26 cellular contexts compared by ENCODE assay signal in the genomic region with DNA sequence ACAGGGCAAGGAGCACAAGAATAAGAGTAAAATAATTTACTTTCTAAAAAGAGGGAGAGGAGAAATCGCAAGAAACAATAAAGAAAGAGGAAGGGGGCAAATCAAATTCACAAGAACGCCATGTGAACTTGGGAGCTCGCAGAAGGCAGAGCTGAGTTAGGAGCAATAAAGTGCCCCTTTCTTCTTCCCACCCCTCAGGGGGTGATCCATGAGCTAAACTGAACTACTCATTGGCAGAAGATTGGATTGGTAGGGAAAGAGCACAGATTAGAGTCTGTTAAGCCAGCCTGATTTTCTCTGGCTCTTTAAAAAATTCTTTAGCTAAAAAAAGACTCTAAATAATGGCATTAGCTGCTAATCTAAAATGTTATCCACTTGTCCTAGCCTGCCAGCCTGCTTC.
"Had no signal": no experiment of that assay in that cellular context is flagged by ENCODE, and none has a peak within 500 bp of the region (broad histone marks: within the 10 kb centered on the region; RNA-seq: fewer than 3 reads in every experiment).

No MANE protein-coding gene starts in this region.

- DNase-seq: dermis blood vessel endothelial cell; effector memory CD4-positive, alpha-beta T cell; erythroblast; esophagus squamous epithelium; hypothalamus; immature natural killer cell; islet precursor cell; kidney glomerular epithelial cell; left colon; left ventricle myocardium superior; lower lobe of right lung; naive thymus-derived CD8-positive, alpha-beta T cell; nephron progenitor cell; occipital lobe; ovary; posterior cingulate gyrus; psoas muscle; right cardiac atrium; sigmoid colon; spleen; stimulated activated CD4-positive, alpha-beta T cell treated with anti-CD3 and anti-CD28 coated beads, Interleukin-2, amount 100 ng/mL, for 48 hours; stimulated activated naive CD4-positive, alpha-beta T cell; stimulated activated naive CD8-positive, alpha-beta T cell treated with anti-CD3 and anti-CD28 coated beads, Interleukin-15, amount 100 ng/mL, for 72 hours; upper lobe of left lung had no signal

- H3K9me3 ChIP-seq: esophagus squamous epithelium, lower lobe of right lung, ovary, psoas muscle, sigmoid colon, spleen, tibial nerve, upper lobe of left lung had no signal

- H3K4me1 ChIP-seq: esophagus squamous epithelium, lower lobe of right lung, psoas muscle, sigmoid colon, upper lobe of left lung had no signal

- H3K27ac ChIP-seq: lower lobe of right lung, psoas muscle, sigmoid colon, spleen, upper lobe of left lung had no signal

- H3K36me3 Mint-ChIP-seq: immature natural killer cell; naive thymus-derived CD8-positive, alpha-beta T cell had no signal

- H3K27ac Mint-ChIP-seq: immature natural killer cell; naive thymus-derived CD8-positive, alpha-beta T cell; nephron progenitor cell; stimulated activated naive CD8-positive, alpha-beta T cell treated with anti-CD3 and anti-CD28 coated beads, Interleukin-15, amount 100 ng/mL, for 72 hours had no signal

- H3K27me3 ChIP-seq: esophagus squamous epithelium, ovary, sigmoid colon, spleen, tibial nerve, upper lobe of left lung had no signal

- H3K4me3 Mint-ChIP-seq: immature natural killer cell; naive thymus-derived CD8-positive, alpha-beta T cell; nephron progenitor cell; stimulated activated naive CD8-positive, alpha-beta T cell treated with anti-CD3 and anti-CD28 coated beads, Interleukin-15, amount 100 ng/mL, for 72 hours had no signal

- H3K4me1 Mint-ChIP-seq: immature natural killer cell; stimulated activated naive CD8-positive, alpha-beta T cell treated with anti-CD3 and anti-CD28 coated beads, Interleukin-15, amount 100 ng/mL, for 72 hours had no signal

- H3K36me3 ChIP-seq: esophagus squamous epithelium, lower lobe of right lung, ovary, sigmoid colon, tibial nerve, upper lobe of left lung had no signal

- H3K27me3 Mint-ChIP-seq: naive thymus-derived CD8-positive, alpha-beta T cell had no signal

- H3K9me3 Mint-ChIP-seq: nephron progenitor cell had no signal

- H3K4me3 ChIP-seq: coronary artery, esophagus squamous epithelium, lower lobe of right lung, ovary, psoas muscle, sigmoid colon, spleen, tibial nerve, upper lobe of left lung had no signal

- ATAC-seq: left colon; left ventricle myocardium superior; lower lobe of right lung; naive thymus-derived CD8-positive, alpha-beta T cell; psoas muscle; right cardiac atrium; stimulated activated naive CD8-positive, alpha-beta T cell treated with anti-CD3 and anti-CD28 coated beads, Interleukin-15, amount 100 ng/mL, for 72 hours had no signal
